In genomic region chr19:11345122-11345752, GRCh38 we compare ENCODE assay signal across 8 cellular contexts. TPM values are rescaled to one million over a fixed set of nuclear protein-coding genes. Genes with fewer than 3 reads are reported as not detected.
DNase-seq lines count a peak whose midpoint lies in the region; ATAC-seq, FAIRE-seq and TF ChIP-seq lines count a peak whose summit lies in the region.

No MANE protein-coding gene starts in this region.

- DNase-seq in DND-41 (no peak), NCI-H2196 (lab: John Stamatoyannopoulos, UW; ENCODE audit: unreplicated experiment) (peak; percentile 55), pancreas (peak in 2 of 6 donors; percentile 46 to 47), SIG-M5 treated with dmso at 0.1 percent for 504 hours (lab: John Stamatoyannopoulos, UW; ENCODE audit: unreplicated experiment) (no peak), ureter (ENCODE audit: low spot score) (no peak), NCI-H2081 (lab: John Stamatoyannopoulos, UW) (no peak)
- no peak for DNase-seq in effector memory CD4-positive, alpha-beta T cell
- DNase-seq in stimulated activated CD8-positive, alpha-beta memory T cell treated with anti-CD3 and anti-CD28 coated beads, Interleukin-4, amount 100 ng/mL, for 48 hours = no peak

- peaks cover 5% of the 10 kb centered on the region; the same call in 1 of the 2 replicates for H3K36me3 ChIP-seq in DND-41 (ENCODE audit: insufficient read depth, low read length)
- no peaks in the 10 kb centered on the region for H3K36me3 ChIP-seq in effector memory CD4-positive, alpha-beta T cell (ENCODE audit: control insufficient read depth, insufficient read depth, low read length)
- no peaks in the 10 kb centered on the region for H3K36me3 ChIP-seq in pancreas

- H3K27ac ChIP-seq in DND-41 (ENCODE audit: low read length) = peak overlapping the region; percentile 71
- H3K27ac ChIP-seq in effector memory CD4-positive, alpha-beta T cell (ENCODE audit: insufficient read depth, low read length, poor library complexity, severe bottlenecking) = no peak overlapping the region
- peak overlapping the region; percentile 48 to 87 (median 74) for H3K27ac ChIP-seq in pancreas

- no peak for ATAC-seq in DND-41 (ENCODE audit: insufficient read depth, low read depth)
- peak in 1 of 4 donors; percentile 2 for ATAC-seq in pancreas

- 30 to 32% methylated on average over 14 of the region's 14 CpGs for WGBS in pancreas, 2 donors

- no peak for TF ChIP-seq CTCF in DND-41 (IDR thresholded peaks at IDR 0.05; ENCODE audit: borderline replicate concordance, extremely low read depth, low read length, poor library complexity, severe bottlenecking)
- no peak for TF ChIP-seq CTCF in pancreas (IDR thresholded peaks at IDR 0.05)

- H3K9me3 ChIP-seq in DND-41 (ENCODE audit: insufficient read depth, low read length, severe bottlenecking) (peaks cover 3% of the 10 kb centered on the region), pancreas (no peaks in the 10 kb centered on the region)
- no peaks in the 10 kb centered on the region for H3K9me3 ChIP-seq in effector memory CD4-positive, alpha-beta T cell (ENCODE audit: control insufficient read depth, low read length)

- peaks cover 31% of the 10 kb centered on the region for H3K4me1 ChIP-seq in DND-41 (ENCODE audit: insufficient read depth, low read length)
- H3K4me1 ChIP-seq in effector memory CD4-positive, alpha-beta T cell (ENCODE audit: control insufficient read depth, insufficient read depth, low read length, poor library complexity, severe bottlenecking) = peaks cover 15% of the 10 kb centered on the region
- peaks cover 0 to 20% (median 9%) of the 10 kb centered on the region in 3 donors for H3K4me1 ChIP-seq in pancreas

- no peak for FAIRE-seq in pancreas (lab: Jason Lieb, UNC)

- peaks cover 11% of the 10 kb centered on the region for H3K79me2 ChIP-seq in DND-41 (ENCODE audit: insufficient read depth, low read length)

- peak overlapping the region; percentile 47 to 95; a peak in 3 of 4 replicates for H3K4me3 ChIP-seq in DND-41 (ENCODE audit: low read depth in 1 of 2, low read length in 2 of 2)
- peak overlapping the region; percentile 89 for H3K4me3 ChIP-seq in effector memory CD4-positive, alpha-beta T cell (ENCODE audit: insufficient read depth, low read depth, low read length, poor library complexity, severe bottlenecking)
- peak overlapping the region in 3 of 4 donors; percentile 51 to 68 (median 63) for H3K4me3 ChIP-seq in pancreas

- H3K9ac ChIP-seq in DND-41 (ENCODE audit: low read depth, low read length) = peak overlapping the region; percentile 66

- H3K4me2 ChIP-seq in DND-41 (ENCODE audit: insufficient read depth, low read length) = peak overlapping the region; percentile 78

- peak overlapping the region; percentile 77 for H2AFZ ChIP-seq in DND-41 (ENCODE audit: low read depth, low read length)

- H3K27me3 ChIP-seq in DND-41 (ENCODE audit: insufficient read depth, low read length, poor library complexity) (no peaks in the 10 kb centered on the region), pancreas (no peaks in the 10 kb centered on the region)
- H3K27me3 ChIP-seq in effector memory CD4-positive, alpha-beta T cell (replicated peaks; ENCODE audit: control insufficient read depth, insufficient read depth, low read length, poor library complexity, severe bottlenecking) = no peaks in the 10 kb centered on the region

- no peaks in the 10 kb centered on the region for H4K20me1 ChIP-seq in DND-41 (ENCODE audit: insufficient read depth, low read length)

- intact Hi-C loops in pancreas (cut with DNase I) = no loop called here

RNA-seq across cellular contexts. Expression of gene TMEM205, which starts 0.8 kb away (rescaled TPM):
- total RNA-seq in pancreas (10 to 100 TPM; 41.4 to 69.2 (median 53.0) TPM), ureter (185 TPM)
- polyA plus RNA-seq in pancreas = 100 to 1,000 TPM in 1 of 2 donors, 10 to 100 TPM in 1; 84.5 to 175 TPM

RNA-seq across cellular contexts. Expression of gene CCDC159, which starts 1.1 kb away (rescaled TPM):
- total RNA-seq in pancreas (10 to 100 TPM; 11.6 to 21.1 (median 14.1) TPM), ureter (44.4 TPM)
- polyA plus RNA-seq in pancreas = 100 to 1,000 TPM in 1 of 2 donors, 10 to 100 TPM in 1; 86.6 to 106 TPM

RNA-seq across cellular contexts. Expression of gene RAB3D, which starts 5.8 kb away (rescaled TPM):
- total RNA-seq in pancreas = 100 to 1,000 TPM in 4 of 6 donors, 10 to 100 TPM in 2; 70.6 to 134 (median 107) TPM
- 10 to 100 TPM; 11.0 to 15.2 TPM for polyA plus RNA-seq in pancreas
- total RNA-seq in ureter = 58.1 TPM

RNA-seq across cellular contexts. Expression of gene PLPPR2, which starts 10.0 kb away (rescaled TPM):
- 10 to 100 TPM in 1 of 6 donors, 1 to 10 TPM in 5; 4.4 to 11.0 (median 7.1) TPM for total RNA-seq in pancreas
- polyA plus RNA-seq in pancreas = 10 to 100 TPM; 15.7 to 32.8 TPM
- total RNA-seq in ureter = 25.5 TPM

RNA-seq across cellular contexts. Expression of gene SWSAP1, which starts 29.2 kb away (rescaled TPM):
- 1 to 10 TPM in 4 of 6 donors, under 1 TPM in 2; 0.55 to 1.5 (median 1.1) TPM for total RNA-seq in pancreas
- polyA plus RNA-seq in pancreas = 1 to 10 TPM; 1.8 to 2.7 TPM
- total RNA-seq in ureter = 4.3 TPM
